Comparison of ENCODE assay signal across 3 cellular contexts in genomic region chr3:130547680-130548065, GRCh38. TPM values are rescaled to one million over a fixed set of nuclear protein-coding genes. Genes with fewer than 3 reads are reported as not detected.
"Had no signal": no experiment of that assay in that cellular context is flagged by ENCODE, and none has a peak within 500 bp of the region (broad histone marks: within the 10 kb centered on the region; RNA-seq: fewer than 3 reads in every experiment).

No MANE protein-coding gene starts in this region.

RNA-seq across cellular contexts. Expression of gene COL6A6, which starts 30.7 kb away (rescaled TPM):
- polyA plus RNA-seq: HepG2, IgD-negative memory B cell, IMR-90 had no signal
